Comparison of ENCODE assay signal across 1 cellular context in the genomic region with DNA sequence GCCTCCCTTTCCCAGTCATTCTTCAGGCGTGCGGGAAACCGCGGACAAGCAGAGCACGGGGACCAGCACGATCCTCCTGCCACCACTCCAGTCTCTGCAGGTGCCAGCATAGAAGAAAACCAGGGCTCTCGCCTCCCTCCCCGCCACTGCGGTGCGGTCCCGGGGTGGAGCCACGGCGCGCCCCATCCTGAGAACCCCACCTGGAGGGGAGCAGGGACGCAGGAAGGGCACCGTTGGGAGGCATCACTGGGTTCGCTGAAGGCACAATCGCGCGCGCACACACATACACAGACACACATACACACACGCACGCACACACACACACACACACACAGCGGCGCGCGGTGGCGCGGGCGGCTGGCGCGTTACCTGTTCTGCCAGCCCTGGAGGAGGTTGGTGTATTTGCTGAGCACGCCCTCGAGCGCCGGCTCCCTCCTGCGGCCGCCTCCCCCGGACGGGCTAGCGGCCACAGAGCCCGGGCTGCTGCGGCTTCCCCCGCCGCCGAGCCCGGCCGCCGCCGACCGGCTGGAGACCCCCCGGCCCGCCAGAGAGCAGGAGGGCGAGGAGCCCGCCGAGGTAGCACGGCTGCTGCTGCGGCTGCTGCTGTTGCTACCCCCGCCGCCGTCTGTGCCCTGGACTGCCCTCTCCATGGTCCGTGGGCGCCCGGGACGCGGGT.
A peak's percentile ranks its signal among the peaks of the same experiment; 100 is the strongest.
TF ChIP-seq lines count a peak whose summit lies in the region.

No MANE protein-coding gene starts in this region.

TF ChIP-seq in IMR-90, 13 proteins besides CTCF, POLR2A, EP300 and RAD21:
- no peak for TF ChIP-seq CHD1 (IDR thresholded peaks at IDR 0.05; ENCODE audit: low read depth, low read length)
- TF ChIP-seq MAZ (IDR thresholded peaks at IDR 0.05; ENCODE audit: borderline replicate concordance, low read depth, low read length), result peak; percentile 29; the same call in 1 of the 2 replicates
- TF ChIP-seq BHLHE40 (IDR thresholded peaks at IDR 0.05; ENCODE audit: low read depth, low read length), result peak; percentile 57
